In the genomic region with DNA sequence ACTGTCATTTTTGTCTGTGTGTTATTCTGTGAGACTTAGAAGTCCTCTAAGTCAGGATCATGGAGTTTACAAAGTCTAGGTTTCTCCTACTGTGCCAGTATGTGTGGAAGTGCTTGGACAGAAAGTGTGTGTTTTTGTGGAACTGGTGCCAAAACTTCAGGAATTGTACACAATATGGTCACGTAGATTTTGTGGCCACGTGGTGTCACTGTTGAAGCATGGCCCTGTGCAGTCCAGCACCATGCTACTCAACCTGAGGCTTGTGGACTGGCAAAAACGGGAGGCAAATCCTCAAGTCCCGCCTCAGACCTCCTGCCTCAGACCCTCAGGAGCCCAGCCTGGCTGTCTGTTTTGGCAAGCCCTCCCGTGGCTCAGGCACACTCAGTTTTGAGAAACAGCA, we compare ENCODE assay signal across 13 cellular contexts. TPM values are rescaled to one million over a fixed set of nuclear protein-coding genes. Genes with fewer than 3 reads are reported as not detected.
A peak's percentile ranks its signal among the peaks of the same experiment; 100 is the strongest.
DNase-seq lines count a peak whose midpoint lies in the region; ATAC-seq and TF ChIP-seq lines count a peak whose summit lies in the region.
"Had no signal": no experiment of that assay in that cellular context is flagged by ENCODE, and none has a peak within 500 bp of the region (broad histone marks: within the 10 kb centered on the region; RNA-seq: fewer than 3 reads in every experiment).

No MANE protein-coding gene starts in this region.

- H3F3A ChIP-seq in PC-3 (ENCODE audit: low read length, unreplicated experiment): no peaks in the 10 kb centered on the region

- no peaks in the 10 kb centered on the region for H3K9me2 ChIP-seq in PC-3 (replicated peaks; ENCODE audit: low read length)

- H3K4me3 ChIP-seq in cardiac muscle cell: no peak overlapping the region
- no peak overlapping the region for H3K4me3 ChIP-seq in heart right ventricle
- H3K4me3 ChIP-seq in PC-3 (ENCODE audit: low read length): no peak overlapping the region
- no peak overlapping the region for H3K4me3 ChIP-seq in upper lobe of right lung

- POLR2A ChIA-PET in PC-3 (lab: Charles Lee; ENCODE audit: unreplicated experiment): no interaction called here

- TF ChIP-seq CTCF in cardiac muscle cell (IDR thresholded peaks at IDR 0.05; ENCODE audit: low read depth, low read length) (peak; percentile 18), heart right ventricle (IDR thresholded peaks at IDR 0.05) (no peak), PC-3 (conservative IDR thresholded peaks at IDR 0.05; ENCODE audit: low read depth, low read length) (peak; percentile 56), upper lobe of right lung (IDR thresholded peaks at IDR 0.05) (no peak)

- H3K36me3 ChIP-seq in cardiac muscle cell (no peaks in the 10 kb centered on the region), heart right ventricle (no peaks in the 10 kb centered on the region), PC-3 (ENCODE audit: low read depth, low read length) (no peaks in the 10 kb centered on the region), upper lobe of right lung (no peaks in the 10 kb centered on the region)

- ATAC-seq in heart right ventricle: no peak
- no peak for ATAC-seq in PC-3
- peak; percentile 48 for ATAC-seq in upper lobe of right lung
- ATAC-seq in GM21423 (IDR thresholded peaks at IDR 0.05; ENCODE audit: unreplicated experiment): no peak

- no peaks in the 10 kb centered on the region for H3K9me3 ChIP-seq in cardiac muscle cell (ENCODE audit: low read depth)
- H3K9me3 ChIP-seq in heart right ventricle: no peaks in the 10 kb centered on the region
- no peaks in the 10 kb centered on the region for H3K9me3 ChIP-seq in PC-3 (ENCODE audit: low read length)
- H3K9me3 ChIP-seq in upper lobe of right lung: no peaks in the 10 kb centered on the region

- no TSS peak for BruUV-seq in PC-3 (replicated peaks; lab: Mats Ljungman, UMichigan)

- no peaks in the 10 kb centered on the region for H4K20me1 ChIP-seq in PC-3 (ENCODE audit: low read length)

- no peaks in the 10 kb centered on the region for H3K79me2 ChIP-seq in PC-3 (ENCODE audit: low read length)

- WGBS in heart right ventricle, 2 donors: 59 to 61% methylated on average over 5 of the region's 5 CpGs

- DNase-seq in cardiac muscle cell (ENCODE audit: low read depth in 1 of 2, low spot score in 1 of 2) (no peak), heart right ventricle (no peak), PC-3 (peak; percentile 45), erythroblast (lab: John Stamatoyannopoulos, UW) (peak; percentile 22 to 26), upper lobe of right lung (no peak)
- no peak for DNase-seq in stimulated activated CD4-positive, alpha-beta T cell treated with anti-CD3 and anti-CD28 coated beads, Interleukin-12 subunit alpha, Interleukin-12 subunit beta, amount 100 ng/mL, for 4 hours
- no peak for DNase-seq in activated CD8-positive, alpha-beta memory T cell treated with anti-CD3 and anti-CD28 coated beads for 24 hours
- DNase-seq: immature natural killer cell; midbrain; NCI-H446 treated with DMSO at 0.1 percent for 48 hours; Right ventricle myocardium superior; stimulated activated CD8-positive, alpha-beta memory T cell treated with anti-CD3 and anti-CD28 coated beads, Interleukin-4, amount 100 ng/mL, for 48 hours had no signal

- peaks cover 4% of the 10 kb centered on the region for H3K4me1 ChIP-seq in cardiac muscle cell (ENCODE audit: low read depth)
- no peaks in the 10 kb centered on the region for H3K4me1 ChIP-seq in heart right ventricle
- no peaks in the 10 kb centered on the region for H3K4me1 ChIP-seq in PC-3 (ENCODE audit: insufficient read depth, low read length)
- no peaks in the 10 kb centered on the region for H3K4me1 ChIP-seq in upper lobe of right lung

- intact Hi-C loops in heart right ventricle (cut with DNase I): no loop called here
- intact Hi-C loops in PC-3 (cut with micrococcal nuclease): no loop called here
- intact Hi-C loops in upper lobe of right lung (cut with DNase I): no loop called here

- no peaks in the 10 kb centered on the region for H3K27me3 ChIP-seq in cardiac muscle cell
- H3K27me3 ChIP-seq in heart right ventricle: no peaks in the 10 kb centered on the region
- H3K27me3 ChIP-seq in PC-3 (ENCODE audit: low read length): no peaks in the 10 kb centered on the region
- H3K27me3 ChIP-seq in upper lobe of right lung: no peaks in the 10 kb centered on the region

- CTCF ChIA-PET in PC-3 (lab: Charles Lee): no interaction called here

- no peak overlapping the region for H2AFZ ChIP-seq in PC-3 (ENCODE audit: low read length)

- no peak overlapping the region for H3K9ac ChIP-seq in PC-3 (ENCODE audit: low read length)

- no peak for TF ChIP-seq POLR2A in erythroblast (IDR thresholded peaks at IDR 0.05; ENCODE audit: low read length)

- H3K4me2 ChIP-seq in PC-3 (ENCODE audit: low read length): no peak overlapping the region

- H3K27ac ChIP-seq in cardiac muscle cell (no peak overlapping the region), heart right ventricle (no peak overlapping the region), PC-3 (ENCODE audit: low read length) (no peak overlapping the region), upper lobe of right lung (no peak overlapping the region)

RNA-seq across cellular contexts. Expression of gene ALKBH5, which starts 16.7 kb away (rescaled TPM):
- total RNA-seq in cardiac muscle cell (247 and 279 TPM in 2 replicates), heart right ventricle (100 to 1,000 TPM; 163 to 208 (median 194) TPM), PC-3 (2014; rRNA removed) (207 and 227 TPM in 2 replicates), upper lobe of right lung (99.1 TPM)
- polyA plus RNA-seq in cardiac muscle cell (257 and 321 TPM in 2 replicates), heart right ventricle (10 to 100 TPM; 72.6 to 80.3 TPM)

RNA-seq across cellular contexts. Expression of gene MYO15A, which starts 58.3 kb away (rescaled TPM):
- total RNA-seq in cardiac muscle cell (2.5 and 4.9 TPM in 2 replicates), heart right ventricle (under 1 TPM in 7 of 10 donors, not detected in 3; 0.11 to 0.58 (median 0.26) TPM), PC-3 (2014; rRNA removed) (0.26 TPM in 1 of 2 replicates, not detected in the other), upper lobe of right lung (2.8 TPM)
- polyA plus RNA-seq in cardiac muscle cell (3.9 and 4.9 TPM in 2 replicates), heart right ventricle (1 to 10 TPM in 1 of 2 donors, under 1 TPM in 1; 0.35 to 1.2 TPM)

RNA-seq across cellular contexts. Expression of gene LLGL1, which starts 58.5 kb away (rescaled TPM):
- total RNA-seq in cardiac muscle cell (81.5 and 83.8 TPM in 2 replicates), heart right ventricle (10 to 100 TPM in 1 of 10 donors, 1 to 10 TPM in 9; 7.2 to 12.4 (median 9.1) TPM), PC-3 (2014; rRNA removed) (47.4 and 60.6 TPM in 2 replicates), upper lobe of right lung (11.7 TPM)
- polyA plus RNA-seq in cardiac muscle cell (5.9 and 7.3 TPM in 2 replicates), heart right ventricle (1 to 10 TPM; 5.8 to 5.9 TPM)

Comparison
In these comparisons a context has a peak if more than half of its experiments do, and no peak if none do; other contexts are left out.
1. CTCF ChIP-seq: peak in cardiac muscle cell (single experiment) and PC-3 (single experiment); none in heart right ventricle (0 of 9) and upper lobe of right lung (single experiment).
2. DNase-seq: peak in PC-3 (single experiment) and erythroblast (2 of 2); none in cardiac muscle cell (0 of 2), heart right ventricle (0 of 2), upper lobe of right lung (single experiment), stimulated activated CD4-positive, alpha-beta T cell treated with anti-CD3 and anti-CD28 coated beads, Interleukin-12 subunit alpha, Interleukin-12 subunit beta, amount 100 ng/mL, for 4 hours (single experiment) and activated CD8-positive, alpha-beta memory T cell treated with anti-CD3 and anti-CD28 coated beads for 24 hours (single experiment).